Comparison of ENCODE assay signal across 8 cellular contexts in the genomic region with DNA sequence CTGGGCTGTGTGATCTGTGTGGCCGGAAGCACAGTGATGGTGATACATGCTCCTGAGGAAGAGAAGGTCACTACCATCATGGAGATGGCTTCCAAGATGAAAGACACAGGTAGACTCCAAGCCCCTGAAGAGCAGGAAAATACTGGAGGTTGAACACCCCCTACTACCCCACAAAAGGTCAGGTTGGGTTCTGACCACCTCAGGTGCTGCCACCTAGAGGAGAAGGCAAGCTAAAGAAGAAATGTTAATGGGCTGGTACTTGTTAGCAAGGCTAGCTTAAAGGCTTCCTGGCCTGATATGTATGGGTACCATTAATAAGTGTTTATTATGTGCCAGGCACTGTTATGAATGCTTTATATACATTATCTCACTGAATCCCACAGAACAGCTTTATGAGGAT. TPM values are rescaled to one million over a fixed set of nuclear protein-coding genes. Genes with fewer than 3 reads are reported as not detected.
A peak's percentile ranks its signal among the peaks of the same experiment; 100 is the strongest.
DNase-seq lines count a peak whose midpoint lies in the region; ATAC-seq and TF ChIP-seq lines count a peak whose summit lies in the region.

No MANE protein-coding gene starts in this region.

- CTCF ChIA-PET in RWPE1 (lab: Yijun Ruan, JAX) = interaction anchor here (0.6 to 2.9 kb wide), 16 partner anchors 8 to 524 kb away, joined by 3 to 22 read pairs (median 3); no protein-coding TSS in a partner anchor

- no peaks in the 10 kb centered on the region for H4K20me1 ChIP-seq in smooth muscle cell (ENCODE audit: low read depth)

- H3K4me1 ChIP-seq in smooth muscle cell (ENCODE audit: low read depth) = no peaks in the 10 kb centered on the region

- ATAC-seq in HG03520 (IDR thresholded peaks at IDR 0.05; ENCODE audit: unreplicated experiment) (no peak), HG02642 (IDR thresholded peaks at IDR 0.05; ENCODE audit: poor library complexity, unreplicated experiment) (no peak)

- H3K4me3 ChIP-seq in epithelial cell of proximal tubule (ENCODE audit: low read depth, low read length) (no peak overlapping the region), smooth muscle cell (no peak overlapping the region)

- no peak overlapping the region for H3K4me2 ChIP-seq in smooth muscle cell

- H3K27ac ChIP-seq in RWPE1 (no peak overlapping the region), smooth muscle cell (ENCODE audit: low read depth) (no peak overlapping the region)

- H3K9ac ChIP-seq in smooth muscle cell (ENCODE audit: low read depth) = no peak overlapping the region

- H3K36me3 ChIP-seq in smooth muscle cell (ENCODE audit: low read depth) = no peaks in the 10 kb centered on the region

- no peaks in the 10 kb centered on the region for H3K79me2 ChIP-seq in smooth muscle cell (ENCODE audit: low read depth)

- H3K27me3 ChIP-seq in smooth muscle cell (ENCODE audit: low read depth) = no peaks in the 10 kb centered on the region

- TF ChIP-seq CTCF in GM13977 (IDR thresholded peaks at IDR 0.05; ENCODE audit: extremely low read depth, insufficient read depth, missing control alignments) = peak; percentile 70
- TF ChIP-seq CTCF in RWPE1 (conservative IDR thresholded peaks at IDR 0.05; ENCODE audit: low read depth) = peak; percentile 76
- TF ChIP-seq CTCF in epithelial cell of proximal tubule (conservative IDR thresholded peaks at IDR 0.05; ENCODE audit: low read depth, low read length) = peak; percentile 83
- peak; percentile 63 for TF ChIP-seq CTCF in smooth muscle cell (IDR thresholded peaks at IDR 0.05; ENCODE audit: borderline replicate concordance, insufficient read depth, poor library complexity, severe bottlenecking)

- POLR2A ChIA-PET in RWPE1 (lab: Yijun Ruan, JAX; ENCODE audit: low non-redundant PET) = no interaction called here

- in situ Hi-C loops in GM13977 (cut with MboI; ENCODE audit: low pct_unique_long_range_greater_than_20kb, low sequenced_read_pairs, unreplicated experiment) = no loop called here

- 100% methylated on average over 1 of the region's 1 CpG for WGBS in smooth muscle cell (ENCODE audit: low lambda C conversion rate)

- no peak overlapping the region for H2AFZ ChIP-seq in smooth muscle cell (ENCODE audit: low read depth)

- peak; percentile 62 for DNase-seq in AG20443 (ENCODE audit: low spot score)
- DNase-seq in GM13977 (ENCODE audit: low spot score) = peak; percentile 50
- DNase-seq in RWPE1 (ENCODE audit: low spot score) = peak; percentile 48
- no peak for DNase-seq in epithelial cell of proximal tubule (ENCODE audit: low read depth)
- no peak for DNase-seq in smooth muscle cell (lab: John Stamatoyannopoulos, UW; ENCODE audit: unreplicated experiment)
- no peak for DNase-seq in medulla oblongata (ENCODE audit: extremely low spot score)

- peaks cover 16% of the 10 kb centered on the region for H3F3A ChIP-seq in smooth muscle cell (ENCODE audit: low read depth)

- no peaks in the 10 kb centered on the region for H3K9me3 ChIP-seq in smooth muscle cell (replicated peaks; ENCODE audit: low read depth)

RNA-seq across cellular contexts. Expression of gene NIPAL4, which starts 11.7 kb away (rescaled TPM):
- total RNA-seq in epithelial cell of proximal tubule (2.4 and 5.6 TPM in 2 replicates), smooth muscle cell (3.5 and 6.9 TPM in 2 replicates)
- polyA plus RNA-seq in smooth muscle cell = 0.37 and 2.7 TPM in 2 replicates

Comparison
In these comparisons a context has a peak if more than half of its experiments do, and no peak if none do; other contexts are left out.
1. DNase-seq: peak in AG20443 (single experiment), GM13977 (single experiment) and RWPE1 (single experiment); none in epithelial cell of proximal tubule (single experiment), smooth muscle cell (single experiment) and medulla oblongata (single experiment).
2. Peak in every context shown above with its lines, with median percentiles within 50 percentile points of each other: CTCF ChIP-seq.